10 cellular contexts compared by ENCODE assay signal in the genomic region with DNA sequence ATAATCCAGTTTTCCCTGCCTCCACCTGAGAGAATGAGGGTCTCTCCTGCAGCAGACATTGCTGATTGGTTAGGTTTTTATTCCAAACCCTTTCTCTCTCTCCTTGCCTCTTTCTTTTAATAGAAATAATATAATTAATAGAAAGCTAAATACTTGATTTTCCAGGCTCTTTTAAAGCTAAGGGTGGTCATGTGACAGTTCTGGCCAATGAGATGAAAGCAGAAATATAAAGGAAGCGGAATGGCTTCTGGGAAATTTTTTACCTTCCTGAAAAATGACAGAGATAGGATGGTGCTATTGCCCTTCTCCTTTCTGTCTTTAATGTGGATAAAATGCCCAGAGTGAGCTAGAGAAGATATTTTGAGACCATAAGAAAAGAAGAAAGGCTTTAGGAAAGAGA.
"Had no signal": no experiment of that assay in that cellular context is flagged by ENCODE, and none has a peak within 500 bp of the region (broad histone marks: within the 10 kb centered on the region; RNA-seq: fewer than 3 reads in every experiment).

No MANE protein-coding gene starts in this region.

- H3K4me1 Mint-ChIP-seq: H9 had no signal

- FAIRE-seq: H1, H54 had no signal

- H3K27ac ChIP-seq: GM23248 had no signal

- H3K27ac Mint-ChIP-seq: H9, HFFc6 had no signal

- H3K4me3 ChIP-seq: GM23248, HAP-1 had no signal

- H3K9me3 ChIP-seq: HAP-1 had no signal

- DNase-seq: GM23248, GOT3, H7, H9, HCEC 1CT, HFFc6 had no signal

- H3K9me3 Mint-ChIP-seq: H9, HFFc6 had no signal

- H3K9ac ChIP-seq: GM23248 had no signal

- ATAC-seq: HCT116 had no signal

- H3K36me3 ChIP-seq: HAP-1 had no signal

- H3K4me3 Mint-ChIP-seq: H9, HFFc6 had no signal

- H3K4me1 ChIP-seq: HAP-1 had no signal

- H2AFZ ChIP-seq: GM23248 had no signal
